In the genomic region with DNA sequence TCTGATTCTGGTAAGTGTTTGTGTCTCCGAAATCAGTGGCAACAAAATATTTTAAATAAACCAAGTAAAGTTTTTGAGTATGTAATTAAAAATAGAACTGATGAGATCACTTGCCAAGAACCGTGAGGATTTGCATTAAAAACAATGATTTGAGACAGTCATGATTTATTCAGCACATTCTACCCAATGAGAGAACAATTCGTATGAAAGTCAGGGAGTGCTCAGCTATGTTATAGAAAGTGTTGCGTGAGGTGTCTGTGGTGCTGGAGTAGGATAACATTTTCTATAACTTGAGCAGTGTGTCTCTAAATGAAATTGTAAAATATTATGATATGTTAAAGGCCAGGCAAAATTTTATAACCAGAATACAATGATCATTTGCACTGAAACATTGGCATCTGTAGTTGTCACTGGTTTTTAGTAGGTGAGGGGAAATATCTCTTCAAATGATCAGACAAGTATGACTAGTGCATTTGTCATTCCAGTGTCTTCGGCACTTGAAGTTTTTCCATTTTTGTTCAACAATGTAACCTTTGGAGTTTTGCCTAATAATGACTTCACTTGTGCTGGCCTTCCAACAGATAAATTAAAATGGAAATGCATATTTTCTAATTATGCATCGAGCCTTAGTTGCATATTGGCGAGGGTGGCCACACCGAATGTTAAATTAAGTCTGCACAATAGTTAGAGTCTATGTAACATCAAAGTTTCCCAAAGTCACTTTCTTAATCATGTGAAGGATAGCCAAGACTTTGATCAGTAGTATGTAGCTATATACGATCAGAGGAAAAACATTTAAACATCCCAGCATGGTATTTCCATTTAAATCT, we compare ENCODE assay signal across 22 cellular contexts.
DNase-seq lines count a peak whose midpoint lies in the region; ATAC-seq, FAIRE-seq and TF ChIP-seq lines count a peak whose summit lies in the region.
"Had no signal": no experiment of that assay in that cellular context is flagged by ENCODE, and none has a peak within 500 bp of the region (broad histone marks: within the 10 kb centered on the region; RNA-seq: fewer than 3 reads in every experiment).

No MANE protein-coding gene starts in this region.

- peaks cover 11% of the 10 kb centered on the region for H3F3A ChIP-seq in smooth muscle cell (ENCODE audit: low read depth)

- TF ChIP-seq POLR2A in H54 (IDR thresholded peaks at IDR 0.05; ENCODE audit: low read depth, low read length): no peak

- peak overlapping the region; percentile 20 for H3K4me2 ChIP-seq in smooth muscle cell

- H3K4me1 ChIP-seq in adipocyte (ENCODE audit: control insufficient read depth, insufficient read depth, low read length) (peaks cover 51% of the 10 kb centered on the region), smooth muscle cell (ENCODE audit: low read depth) (no peaks in the 10 kb centered on the region)
- H3K4me1 ChIP-seq: body of pancreas, stomach, upper lobe of right lung had no signal

- H3K27me3 ChIP-seq in adipocyte (replicated peaks; ENCODE audit: control insufficient read depth, insufficient read depth, low read length) (no peaks in the 10 kb centered on the region), smooth muscle cell (ENCODE audit: low read depth) (no peaks in the 10 kb centered on the region)
- H3K27me3 ChIP-seq: body of pancreas, SJCRH30, stomach, upper lobe of right lung had no signal

- no peaks in the 10 kb centered on the region for H3K36me3 Mint-ChIP-seq in activated CD4-positive, alpha-beta T cell treated with anti-CD3 and anti-CD28 coated beads for 36 hours (ENCODE audit: low read depth)
- H3K36me3 Mint-ChIP-seq: CD8-positive, alpha-beta T cell; memory B cell had no signal

- H3K9me3 Mint-ChIP-seq in activated CD4-positive, alpha-beta T cell treated with anti-CD3 and anti-CD28 coated beads for 36 hours (ENCODE audit: low read depth): no peaks in the 10 kb centered on the region
- H3K9me3 Mint-ChIP-seq: memory B cell had no signal

- no peaks in the 10 kb centered on the region for H3K9me3 ChIP-seq in adipocyte (ENCODE audit: control insufficient read depth, low read length)
- no peaks in the 10 kb centered on the region for H3K9me3 ChIP-seq in smooth muscle cell (replicated peaks; ENCODE audit: low read depth)
- H3K9me3 ChIP-seq: body of pancreas, SJCRH30, stomach, upper lobe of right lung had no signal

- intact Hi-C loops in activated CD4-positive, alpha-beta T cell treated with anti-CD3 and anti-CD28 coated beads for 36 hours (cut with DNase I, micrococcal nuclease): no loop called here

- in situ Hi-C loops in G401 (cut with HindIII; ENCODE audit: low sequenced_read_pairs): no loop called here

- H3K4me3 ChIP-seq in adipocyte (ENCODE audit: low read length) (no peak overlapping the region), fibroblast of the aortic adventitia (ENCODE audit: low read depth, low read length) (no peak overlapping the region), smooth muscle cell (no peak overlapping the region)
- H3K4me3 ChIP-seq: body of pancreas, SJCRH30, stomach, upper lobe of right lung had no signal

- WGBS in smooth muscle cell (ENCODE audit: low lambda C conversion rate): 70% methylated on average over 9 of the region's 9 CpGs

- H3K36me3 ChIP-seq in adipocyte (ENCODE audit: control insufficient read depth, insufficient read depth, low read length, severe bottlenecking): no peaks in the 10 kb centered on the region
- no peaks in the 10 kb centered on the region for H3K36me3 ChIP-seq in smooth muscle cell (ENCODE audit: low read depth)
- H3K36me3 ChIP-seq: SJCRH30, stomach, upper lobe of right lung had no signal

- no peaks in the 10 kb centered on the region for H3K79me2 ChIP-seq in smooth muscle cell (ENCODE audit: low read depth)

- no peak for ATAC-seq in activated CD4-positive, alpha-beta T cell treated with anti-CD3 and anti-CD28 coated beads for 36 hours
- ATAC-seq: body of pancreas; CD8-positive, alpha-beta T cell; upper lobe of right lung had no signal

- H3K4me3 Mint-ChIP-seq in activated CD4-positive, alpha-beta T cell treated with anti-CD3 and anti-CD28 coated beads for 36 hours: no peak overlapping the region
- H3K4me3 Mint-ChIP-seq: CD8-positive, alpha-beta T cell; memory B cell had no signal

- no peak overlapping the region for H2AFZ ChIP-seq in smooth muscle cell (ENCODE audit: low read depth)

- no peak overlapping the region for H3K9ac ChIP-seq in adipocyte (ENCODE audit: low read length)
- no peak overlapping the region for H3K9ac ChIP-seq in smooth muscle cell (ENCODE audit: low read depth)

- no peak overlapping the region for H3K27ac Mint-ChIP-seq in activated CD4-positive, alpha-beta T cell treated with anti-CD3 and anti-CD28 coated beads for 36 hours
- H3K27ac Mint-ChIP-seq: CD8-positive, alpha-beta T cell; memory B cell had no signal

- no peaks in the 10 kb centered on the region for H3K4me1 Mint-ChIP-seq in activated CD4-positive, alpha-beta T cell treated with anti-CD3 and anti-CD28 coated beads for 36 hours
- H3K4me1 Mint-ChIP-seq: memory B cell had no signal

- FAIRE-seq in H54 (lab: Jason Lieb, UNC): peak; percentile 80
- FAIRE-seq: frontal cortex, GM12891 had no signal

- no peak for TF ChIP-seq CTCF in fibroblast of the aortic adventitia (IDR thresholded peaks at IDR 0.05; ENCODE audit: insufficient read depth, low read length)
- TF ChIP-seq CTCF in smooth muscle cell (IDR thresholded peaks at IDR 0.05; ENCODE audit: borderline replicate concordance, insufficient read depth, poor library complexity, severe bottlenecking): no peak

- CTCF ChIA-PET in activated CD4-positive, alpha-beta T cell treated with anti-CD3 and anti-CD28 coated beads for 36 hours (lab: Charles Lee): no interaction called here

- POLR2A ChIA-PET in activated CD4-positive, alpha-beta T cell treated with anti-CD3 and anti-CD28 coated beads for 36 hours (lab: Charles Lee): no interaction called here

- DNase-seq in H54 (ENCODE audit: insufficient read length, low spot score) (no peak), adipocyte (ENCODE audit: low read depth) (peak; percentile 59), fibroblast of the aortic adventitia (ENCODE audit: low read depth) (peak; percentile 42), smooth muscle cell (lab: John Stamatoyannopoulos, UW; ENCODE audit: unreplicated experiment) (no peak), NCI-H446 (lab: John Stamatoyannopoulos, UW) (no peak), NCI-H1105 treated with DMSO at 0.1 percent for 48 hours (lab: John Stamatoyannopoulos, UW) (no peak), G401 (ENCODE audit: low spot score) (no peak)
- no peak for DNase-seq in activated CD4-positive, alpha-beta T cell treated with anti-CD3 and anti-CD28 coated beads for 36 hours
- DNase-seq: activated CD4-positive, alpha-beta T cell treated with anti-CD3 and anti-CD28 coated beads for 4 hours; activated naive CD4-positive, alpha-beta T cell treated with Interleukin-2 at 50 U/mL for 16 hours; body of pancreas; CD8-positive, alpha-beta T cell; effector CD4-positive, alpha-beta T cell; NCI-H1930; NCI-H510A; SJCRH30; stomach; T1000; upper lobe of right lung had no signal

- H3K27me3 Mint-ChIP-seq in activated CD4-positive, alpha-beta T cell treated with anti-CD3 and anti-CD28 coated beads for 36 hours: no peaks in the 10 kb centered on the region
- H3K27me3 Mint-ChIP-seq: memory B cell had no signal

- no peak overlapping the region for H3K27ac ChIP-seq in smooth muscle cell (ENCODE audit: low read depth)
- H3K27ac ChIP-seq: body of pancreas, SJCRH30, stomach, upper lobe of right lung had no signal

- H4K20me1 ChIP-seq in smooth muscle cell (ENCODE audit: low read depth): no peaks in the 10 kb centered on the region

Comparison
In these comparisons a context has a peak if more than half of its experiments do, and no peak if none do; other contexts are left out.
1. DNase-seq: peak in adipocyte (single experiment) and fibroblast of the aortic adventitia (single experiment); none in H54 (single experiment), smooth muscle cell (single experiment), NCI-H446 (0 of 2), activated CD4-positive, alpha-beta T cell treated with anti-CD3 and anti-CD28 coated beads for 36 hours (single experiment), NCI-H1105 treated with DMSO at 0.1 percent for 48 hours (single experiment) and G401 (single experiment).